Comparison of ENCODE assay signal across 11 cellular contexts in the genomic region with DNA sequence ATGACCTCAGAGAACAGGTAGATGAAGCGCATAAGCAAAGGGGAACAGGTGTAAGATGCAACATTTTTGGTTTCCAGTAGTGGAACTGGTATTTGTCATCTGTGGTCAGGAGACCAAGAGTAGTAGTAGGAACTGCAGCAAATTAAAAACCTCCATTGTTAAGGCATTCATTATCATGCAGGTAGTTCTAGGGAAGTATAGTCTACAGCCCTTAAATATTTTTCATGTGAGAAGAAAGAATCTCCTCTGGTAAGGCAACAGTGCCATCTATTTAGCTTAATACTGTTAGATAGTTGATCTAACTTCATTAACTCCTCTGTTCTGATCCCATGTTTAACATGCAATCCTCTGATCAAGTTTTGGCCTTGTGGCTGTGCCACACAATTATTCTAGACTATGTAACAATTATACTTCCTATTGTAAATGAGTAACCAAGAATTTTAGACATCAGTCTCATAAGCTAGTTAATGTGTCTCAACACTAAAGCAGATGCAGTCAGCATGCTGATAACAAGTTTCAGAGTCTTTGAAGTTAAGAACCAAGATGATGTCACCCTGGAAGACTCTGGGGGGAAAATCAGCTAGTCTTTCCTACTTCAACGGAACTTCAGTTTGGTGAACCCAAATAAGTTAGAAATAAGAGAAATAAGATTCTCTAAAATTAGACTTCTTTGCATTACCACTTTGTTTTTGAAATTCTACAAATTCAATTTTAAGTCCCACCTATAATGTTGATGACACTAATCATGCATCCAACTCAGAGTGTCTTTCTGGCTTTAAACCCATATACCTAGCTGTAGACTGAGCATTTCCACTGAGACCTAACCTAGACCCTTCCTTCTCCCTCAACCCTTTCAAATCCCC.
DNase-seq lines count a peak whose midpoint lies in the region; ATAC-seq and TF ChIP-seq lines count a peak whose summit lies in the region.
"Had no signal": no experiment of that assay in that cellular context is flagged by ENCODE, and none has a peak within 500 bp of the region (broad histone marks: within the 10 kb centered on the region; RNA-seq: fewer than 3 reads in every experiment).

No MANE protein-coding gene starts in this region.

- intact Hi-C loops in Caco-2 (cut with micrococcal nuclease; ENCODE audit: unreplicated experiment) (loop anchor here (1.0 to 2.0 kb wide), 5 partner anchors 13 to 160 kb away; no protein-coding TSS in a partner anchor), left ventricle myocardium superior (cut with micrococcal nuclease) (no loop called here)

- H3K4me3 Mint-ChIP-seq in Caco-2 (ENCODE audit: unreplicated experiment) = peak overlapping the region; percentile 54
- H3K4me3 Mint-ChIP-seq: activated CD8-positive, alpha-beta T cell treated with anti-CD3 and anti-CD28 coated beads, Interleukin-2, amount 10 ng/mL, durations not matched to agents 7 days and 5 days; nephron progenitor cell had no signal

- POLR2A ChIA-PET in Caco-2 (lab: Charles Lee) = interaction anchor here (0.8 to 1.4 kb wide), 4 partner anchors 13 to 161 kb away, joined by 3 to 7 read pairs (median 3); partner anchors contain the start of gene STXBP6

- no peak overlapping the region for H3K4me3 ChIP-seq in Caco-2 (ENCODE audit: low read depth, low read length)
- H3K4me3 ChIP-seq: cardiac muscle cell had no signal

- peak overlapping the region; percentile 78 for H3K27ac Mint-ChIP-seq in Caco-2 (ENCODE audit: unreplicated experiment)
- H3K27ac Mint-ChIP-seq: activated CD8-positive, alpha-beta T cell treated with anti-CD3 and anti-CD28 coated beads, Interleukin-2, amount 10 ng/mL, durations not matched to agents 7 days and 5 days; nephron progenitor cell had no signal

- H3K36me3 Mint-ChIP-seq in Caco-2 (ENCODE audit: insufficient read depth, unreplicated experiment) = peaks cover 19% of the 10 kb centered on the region

- BruUV-seq in Caco-2 (replicated peaks; lab: Mats Ljungman, UMichigan) = no TSS peak

- no peaks in the 10 kb centered on the region for H3K36me3 ChIP-seq in Caco-2 (ENCODE audit: control insufficient read depth, insufficient read depth, low read length)
- H3K36me3 ChIP-seq: cardiac muscle cell had no signal

- peaks cover 55% of the 10 kb centered on the region for H3K4me1 Mint-ChIP-seq in Caco-2 (ENCODE audit: low read depth, unreplicated experiment)
- H3K4me1 Mint-ChIP-seq: nephron progenitor cell had no signal

- H3K9me3 Mint-ChIP-seq in Caco-2 (ENCODE audit: unreplicated experiment) = no peaks in the 10 kb centered on the region
- H3K9me3 Mint-ChIP-seq: nephron progenitor cell had no signal

- peak; percentile 78 for ATAC-seq in GM19467 (IDR thresholded peaks at IDR 0.05; ENCODE audit: unreplicated experiment)
- ATAC-seq in HG03060 (IDR thresholded peaks at IDR 0.05; ENCODE audit: low read depth, unreplicated experiment) = peak; percentile 81
- no peak for ATAC-seq in left ventricle myocardium superior
- ATAC-seq: activated CD8-positive, alpha-beta T cell treated with anti-CD3 and anti-CD28 coated beads, Interleukin-2, amount 10 ng/mL, durations not matched to agents 7 days and 5 days had no signal

- DNase-seq in Caco-2 (peak; percentile 38 to 61), amniotic epithelial cell (ENCODE audit: low read depth) (peak; percentile 87), left ventricle myocardium superior (no peak), SHP77 treated with DMSO at 0.1 percent for 48 hours (lab: John Stamatoyannopoulos, UW) (no peak), HCEC 1CT (no peak)
- DNase-seq in activated CD8-positive, alpha-beta memory T cell treated with anti-CD3 and anti-CD28 coated beads, Interleukin-2, amount 50 U/mL, for 48 hours = no peak
- DNase-seq: activated CD8-positive, alpha-beta T cell treated with anti-CD3 and anti-CD28 coated beads, Interleukin-2, amount 10 ng/mL, durations not matched to agents 7 days and 5 days; nephron progenitor cell had no signal

- H3K27me3 Mint-ChIP-seq in Caco-2 (ENCODE audit: insufficient read depth, unreplicated experiment) = no peaks in the 10 kb centered on the region

- no peaks in the 10 kb centered on the region for H3K27me3 ChIP-seq in Caco-2 (replicated peaks; ENCODE audit: control insufficient read depth, insufficient read depth, low read length)

- peaks cover 74% of the 10 kb centered on the region for H3K4me1 ChIP-seq in Caco-2

- TF ChIP-seq CTCF in Caco-2 (IDR thresholded peaks at IDR 0.05; ENCODE audit: insufficient read depth in 1 of 2, low read depth in 1 of 2, low read length in 1 of 2, severe bottlenecking in 1 of 2, unreplicated experiment in 1 of 2) = no peak

- CTCF ChIA-PET in Caco-2 (lab: Charles Lee) = interaction anchor here (0.7 to 1.2 kb wide), 4 partner anchors 31 to 172 kb away, joined by 3 to 4 read pairs (median 4); no protein-coding TSS in a partner anchor

- H3K9me3 ChIP-seq in Caco-2 = no peaks in the 10 kb centered on the region

Comparison
In these comparisons a context has a peak if more than half of its experiments do, and no peak if none do; other contexts are left out.
1. DNase-seq: peak in Caco-2 (2 of 2) and amniotic epithelial cell (single experiment); none in left ventricle myocardium superior (single experiment), activated CD8-positive, alpha-beta memory T cell treated with anti-CD3 and anti-CD28 coated beads, Interleukin-2, amount 50 U/mL, for 48 hours (single experiment), SHP77 treated with DMSO at 0.1 percent for 48 hours (single experiment) and HCEC 1CT (single experiment).